14 cellular contexts compared by ENCODE assay signal in the genomic region with DNA sequence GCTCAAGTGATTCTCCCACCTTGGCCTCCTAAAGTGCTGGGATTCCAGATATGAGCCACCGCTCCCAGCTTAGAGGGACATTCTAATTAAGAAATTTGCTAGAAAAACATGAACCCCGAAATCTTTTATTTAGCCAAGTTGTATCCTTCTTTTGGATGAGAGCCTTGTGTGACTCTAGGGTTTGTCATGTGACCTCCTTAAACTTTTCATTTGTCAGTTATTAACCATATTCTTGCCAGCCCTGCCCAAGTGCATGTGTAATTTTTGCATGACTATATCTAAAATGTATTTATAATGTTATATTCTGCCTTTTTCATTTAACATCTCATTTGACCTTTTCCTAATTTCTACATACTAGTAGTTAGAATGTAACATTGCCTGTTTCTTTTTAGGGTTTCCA. TPM values are rescaled to one million over a fixed set of nuclear protein-coding genes. Genes with fewer than 3 reads are reported as not detected.
DNase-seq lines count a peak whose midpoint lies in the region; ATAC-seq and TF ChIP-seq lines count a peak whose summit lies in the region.
"Had no signal": no experiment of that assay in that cellular context is flagged by ENCODE, and none has a peak within 500 bp of the region (broad histone marks: within the 10 kb centered on the region; RNA-seq: fewer than 3 reads in every experiment).

No MANE protein-coding gene starts in this region.

- peaks cover 42% of the 10 kb centered on the region for H3K36me3 ChIP-seq in BE2C
- peaks cover 0 to 40% of the 10 kb centered on the region in 2 donors for H3K36me3 ChIP-seq in adrenal gland (replicated peaks in 1 of 2)
- peaks cover 42% of the 10 kb centered on the region for H3K36me3 ChIP-seq in suprapubic skin
- H3K36me3 ChIP-seq: ovary had no signal

- DNase-seq in BE2C (no peak), ELR (ENCODE audit: low read depth) (peak; percentile 31), memory B cell (ENCODE audit: low spot score in 2 of 2) (no peak), SKM-1 treated with dmso at 0.1 percent for 144 hours (lab: John Stamatoyannopoulos, UW; ENCODE audit: unreplicated experiment) (no peak), adrenal gland (no peak), suprapubic skin (ENCODE audit: low spot score in 2 of 2) (no peak)
- no peak for DNase-seq in activated CD8-positive, alpha-beta T cell treated with anti-CD3 and anti-CD28 coated beads, Interleukin-2, amount 10 ng/mL, durations not matched to agents 7 days and 5 days
- no peak for DNase-seq in effector CD4-positive, alpha-beta T cell
- DNase-seq: activated CD4-positive, CD25-positive, alpha-beta regulatory T cell; left cardiac atrium; NCI-H524; ovary; stimulated activated CD4-positive, alpha-beta T cell treated with anti-CD3 and anti-CD28 coated beads, Interleukin-4, amount 100 ng/mL, for 24 hours had no signal

- WGBS in adrenal gland, 4 donors, result 89 to 91% (median 91%) methylated on average over 2 of the region's 2 CpGs
- WGBS in suprapubic skin, result 77% methylated on average over 2 of the region's 2 CpGs

- H3K27me3 Mint-ChIP-seq in activated CD8-positive, alpha-beta T cell treated with anti-CD3 and anti-CD28 coated beads, Interleukin-2, amount 10 ng/mL, durations not matched to agents 7 days and 5 days (ENCODE audit: low read depth), result peaks cover 2% of the 10 kb centered on the region
- no peaks in the 10 kb centered on the region for H3K27me3 Mint-ChIP-seq in memory B cell

- H3K27me3 ChIP-seq in BE2C, result no peaks in the 10 kb centered on the region
- no peaks in the 10 kb centered on the region for H3K27me3 ChIP-seq in adrenal gland
- no peaks in the 10 kb centered on the region for H3K27me3 ChIP-seq in suprapubic skin
- H3K27me3 ChIP-seq: gastroesophageal sphincter, ovary had no signal

- H3K9me3 ChIP-seq in BE2C (no peaks in the 10 kb centered on the region), adrenal gland (replicated peaks in 1 of 3) (no peaks in the 10 kb centered on the region), suprapubic skin (no peaks in the 10 kb centered on the region)
- H3K9me3 ChIP-seq: gastroesophageal sphincter, ovary had no signal

- POLR2A ChIA-PET in activated CD8-positive, alpha-beta T cell treated with anti-CD3 and anti-CD28 coated beads, Interleukin-2, amount 10 ng/mL, durations not matched to agents 7 days and 5 days (lab: Charles Lee), result no interaction called here

- TF ChIP-seq CTCF in BE2C (IDR thresholded peaks at IDR 0.05; ENCODE audit: low read depth, low read length), result no peak
- no peak for TF ChIP-seq CTCF in adrenal gland (IDR thresholded peaks at IDR 0.05)
- TF ChIP-seq CTCF in suprapubic skin (IDR thresholded peaks at IDR 0.05), result no peak

- H3K27ac Mint-ChIP-seq in activated CD8-positive, alpha-beta T cell treated with anti-CD3 and anti-CD28 coated beads, Interleukin-2, amount 10 ng/mL, durations not matched to agents 7 days and 5 days, result no peak overlapping the region
- H3K27ac Mint-ChIP-seq in memory B cell, result no peak overlapping the region

- H3K4me3 ChIP-seq in BE2C (ENCODE audit: low read depth, low read length) (peak overlapping the region; percentile 77; the same call in 1 of the 2 replicates), adrenal gland (no peak overlapping the region), suprapubic skin (no peak overlapping the region)

- H3K4me3 Mint-ChIP-seq in activated CD8-positive, alpha-beta T cell treated with anti-CD3 and anti-CD28 coated beads, Interleukin-2, amount 10 ng/mL, durations not matched to agents 7 days and 5 days, result peak overlapping the region; percentile 67
- peak overlapping the region; percentile 73 for H3K4me3 Mint-ChIP-seq in memory B cell

- ATAC-seq in activated CD8-positive, alpha-beta T cell treated with anti-CD3 and anti-CD28 coated beads, Interleukin-2, amount 10 ng/mL, durations not matched to agents 7 days and 5 days, result no peak
- no peak for ATAC-seq in memory B cell (ENCODE audit: low read depth)
- ATAC-seq: gastroesophageal sphincter, left cardiac atrium had no signal

- CTCF ChIA-PET in activated CD8-positive, alpha-beta T cell treated with anti-CD3 and anti-CD28 coated beads, Interleukin-2, amount 10 ng/mL, durations not matched to agents 7 days and 5 days (lab: Charles Lee), result interaction anchor here (1.9 kb wide), 1 partner anchor 21 kb away, joined by 5 read pairs; no protein-coding TSS in a partner anchor

- no peaks in the 10 kb centered on the region for H3K9me3 Mint-ChIP-seq in activated CD8-positive, alpha-beta T cell treated with anti-CD3 and anti-CD28 coated beads, Interleukin-2, amount 10 ng/mL, durations not matched to agents 7 days and 5 days (ENCODE audit: insufficient read depth)
- H3K9me3 Mint-ChIP-seq in memory B cell, result no peaks in the 10 kb centered on the region

- intact Hi-C loops in adrenal gland (cut with DNase I), result no loop called here

- H3K36me3 Mint-ChIP-seq in activated CD8-positive, alpha-beta T cell treated with anti-CD3 and anti-CD28 coated beads, Interleukin-2, amount 10 ng/mL, durations not matched to agents 7 days and 5 days (ENCODE audit: low read depth), result peaks cover 32% of the 10 kb centered on the region
- H3K36me3 Mint-ChIP-seq in memory B cell, result peaks cover 26% of the 10 kb centered on the region

- no peak for TF ChIP-seq POLR2A in adrenal gland (IDR thresholded peaks at IDR 0.05)
- no peak for TF ChIP-seq POLR2A in suprapubic skin (IDR thresholded peaks at IDR 0.05)

- H3K27ac ChIP-seq in adrenal gland (no peak overlapping the region), suprapubic skin (no peak overlapping the region)
- H3K27ac ChIP-seq: gastroesophageal sphincter, ovary had no signal

- TF ChIP-seq EP300 in suprapubic skin (IDR thresholded peaks at IDR 0.05), result no peak

- peaks cover 26% of the 10 kb centered on the region for H3K4me1 Mint-ChIP-seq in activated CD8-positive, alpha-beta T cell treated with anti-CD3 and anti-CD28 coated beads, Interleukin-2, amount 10 ng/mL, durations not matched to agents 7 days and 5 days (ENCODE audit: low read depth)
- H3K4me1 Mint-ChIP-seq in memory B cell, result peaks cover 17% of the 10 kb centered on the region

- H3K4me1 ChIP-seq in BE2C (no peaks in the 10 kb centered on the region), adrenal gland (replicated peaks in 1 of 2) (peaks cover 5 to 13% of the 10 kb centered on the region in 2 donors), suprapubic skin (peaks cover 47% of the 10 kb centered on the region)

RNA-seq across cellular contexts. Expression of gene UTP25, which starts 1.9 kb away (rescaled TPM):
- 12.9 TPM for polyA plus RNA-seq in BE2C (2012; ENCODE audit: insufficient read depth, insufficient read length, low read depth)
- 1 to 10 TPM; 6.3 to 6.5 TPM for total RNA-seq in activated CD8-positive, alpha-beta T cell treated with anti-CD3 and anti-CD28 coated beads, Interleukin-2, amount 10 ng/mL, durations not matched to agents 7 days and 5 days
- total RNA-seq in adrenal gland, result 10 to 100 TPM in 1 of 8 donors, 1 to 10 TPM in 7; 5.3 to 11.0 (median 7.8) TPM
- polyA plus RNA-seq in adrenal gland, result 1 to 10 TPM; 2.2 to 8.8 (median 2.4) TPM
- 10 to 100 TPM in 3 of 4 donors, 1 to 10 TPM in 1; 9.6 to 17.9 (median 11.6) TPM for total RNA-seq in suprapubic skin

RNA-seq across cellular contexts. Expression of gene IRF6, which starts 23.8 kb away (rescaled TPM):
- polyA plus RNA-seq in BE2C (2012; ENCODE audit: insufficient read depth, insufficient read length, low read depth), result 4.9 TPM
- under 1 TPM; 0.16 to 0.21 TPM for total RNA-seq in activated CD8-positive, alpha-beta T cell treated with anti-CD3 and anti-CD28 coated beads, Interleukin-2, amount 10 ng/mL, durations not matched to agents 7 days and 5 days
- 10 to 100 TPM in 7 of 8 donors, 1 to 10 TPM in 1; 8.1 to 60.2 (median 38.1) TPM for total RNA-seq in adrenal gland
- polyA plus RNA-seq in adrenal gland, result 1 to 10 TPM; 5.4 to 9.8 (median 8.5) TPM
- 100 to 1,000 TPM; 195 to 235 (median 227) TPM for total RNA-seq in suprapubic skin

RNA-seq across cellular contexts. Expression of gene C1orf74, which starts 45.4 kb away (rescaled TPM):
- polyA plus RNA-seq in BE2C (2012; ENCODE audit: insufficient read depth, insufficient read length, low read depth), result 5.2 TPM
- total RNA-seq in activated CD8-positive, alpha-beta T cell treated with anti-CD3 and anti-CD28 coated beads, Interleukin-2, amount 10 ng/mL, durations not matched to agents 7 days and 5 days, result 1 to 10 TPM; 2.5 to 2.6 TPM
- total RNA-seq in adrenal gland, result 1 to 10 TPM; 1.1 to 2.6 (median 2.2) TPM
- polyA plus RNA-seq in adrenal gland, result 1 to 10 TPM in 2 of 3 donors, under 1 TPM in 1; 0.98 to 4.0 (median 1.0) TPM
- 10 to 100 TPM; 10.1 to 18.1 (median 15.1) TPM for total RNA-seq in suprapubic skin

Comparison
In these comparisons a context has a peak if more than half of its experiments do, and no peak if none do; other contexts are left out.
1. RNA of gene IRF6, which starts 23.8 kb away (total RNA-seq): 195 to 235 TPM in suprapubic skin and 8.1 to 60.2 TPM in adrenal gland; 0.16 to 0.21 TPM in activated CD8-positive, alpha-beta T cell treated with anti-CD3 and anti-CD28 coated beads, Interleukin-2, amount 10 ng/mL, durations not matched to agents 7 days and 5 days; every median in the first group is over 4 times any median in the second.